In the genomic region with DNA sequence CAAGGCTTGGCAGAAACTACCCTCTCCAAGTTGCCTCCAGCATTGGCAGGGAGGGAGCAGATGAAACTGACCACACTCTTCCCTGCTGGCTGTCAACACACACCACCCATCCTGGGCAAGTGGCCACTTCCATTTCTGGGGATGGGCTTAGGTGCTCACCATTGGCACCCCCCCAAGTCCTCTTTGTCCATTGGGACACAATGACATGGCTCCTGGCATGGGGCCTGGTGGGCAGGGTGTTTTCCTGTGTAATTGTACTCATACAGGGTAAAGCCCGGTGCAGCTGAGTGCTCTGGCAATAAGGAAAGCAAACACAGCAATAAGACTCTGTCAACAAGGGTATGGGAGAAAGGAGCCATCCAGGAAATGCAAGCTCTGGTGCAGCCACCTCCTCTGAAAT, we compare ENCODE assay signal across 11 cellular contexts. TPM values are rescaled to one million over a fixed set of nuclear protein-coding genes. Genes with fewer than 3 reads are reported as not detected.
A peak's percentile ranks its signal among the peaks of the same experiment; 100 is the strongest.
DNase-seq lines count a peak whose midpoint lies in the region; ATAC-seq lines count a peak whose summit lies in the region.
"Had no signal": no experiment of that assay in that cellular context is flagged by ENCODE, and none has a peak within 500 bp of the region (broad histone marks: within the 10 kb centered on the region; RNA-seq: fewer than 3 reads in every experiment).

No MANE protein-coding gene starts in this region.

- ATAC-seq in GM21447 (IDR thresholded peaks at IDR 0.05; ENCODE audit: unreplicated experiment) (no peak), HG03342 (IDR thresholded peaks at IDR 0.05; ENCODE audit: unreplicated experiment) (no peak), left lobe of liver (no peak), GM18498 (IDR thresholded peaks at IDR 0.05; ENCODE audit: unreplicated experiment) (no peak)
- ATAC-seq: activated naive CD8-positive, alpha-beta T cell treated with anti-CD3 and anti-CD28 coated beads, Interleukin-2, amount 50 U/mL, for 24 hours had no signal

- peak; percentile 90 for DNase-seq in DMS79 treated with DMSO at 0.1 percent for 48 hours (lab: John Stamatoyannopoulos, UW)
- DNase-seq in NCI-H2081 (lab: John Stamatoyannopoulos, UW), result peak; percentile 98 to 99
- peak; percentile 83 to 84 for DNase-seq in SHP77 (lab: John Stamatoyannopoulos, UW)
- peak; percentile 17 for DNase-seq in mucosa of gallbladder (ENCODE audit: low spot score)
- DNase-seq in left lobe of liver (ENCODE audit: low spot score), result no peak
- DNase-seq: activated naive CD8-positive, alpha-beta T cell treated with anti-CD3 and anti-CD28 coated beads, Interleukin-2, amount 50 U/mL, for 24 hours; NCI-H1694 treated with DMSO at 0.1 percent for 48 hours had no signal

RNA-seq across cellular contexts. Expression of a gene that starts 22.6 kb away (rescaled TPM):
- total RNA-seq in mucosa of gallbladder, result 2.2 TPM
- total RNA-seq in left lobe of liver, result 0.18 TPM
- total RNA-seq: frontal cortex had no signal
